Comparison of ENCODE assay signal across 19 cellular contexts in genomic region chr9:93298498-93299417, GRCh38.
DNase-seq lines count a peak whose midpoint lies in the region; ATAC-seq and TF ChIP-seq lines count a peak whose summit lies in the region.
"Had no signal": no experiment of that assay in that cellular context is flagged by ENCODE, and none has a peak within 500 bp of the region (broad histone marks: within the 10 kb centered on the region; RNA-seq: fewer than 3 reads in every experiment).

No MANE protein-coding gene starts in this region.

- no peaks in the 10 kb centered on the region for H3K9me1 ChIP-seq in IMR-90 (ENCODE audit: insufficient read depth, low read length)

- H3K4ac ChIP-seq in IMR-90 (ENCODE audit: low read depth, low read length): no peak overlapping the region

- H3K9me3 Mint-ChIP-seq in glutamatergic neuron (ENCODE audit: unreplicated experiment): peaks cover 26% of the 10 kb centered on the region
- H3K9me3 Mint-ChIP-seq: activated naive CD4-positive, alpha-beta T cell treated with anti-CD3 and anti-CD28 coated beads, Interleukin-2, amount 50 U/mL, for 24 hours; memory B cell; T-helper 1 cell treated with Interleukin-12 subunit alpha and Interleukin-12 subunit beta and Interleukin-4 antibody, amounts not matched to agents 30 μg/mL and 1 μg/mL, for 36 hours had no signal

- no peaks in the 10 kb centered on the region for H3K9me3 ChIP-seq in IMR-90 (ENCODE audit: control insufficient read depth, insufficient read depth, low read length)
- no peaks in the 10 kb centered on the region for H3K9me3 ChIP-seq in sigmoid colon
- H3K9me3 ChIP-seq: body of pancreas had no signal

- no peak for TF ChIP-seq CTCF in IMR-90 (conservative IDR thresholded peaks at IDR 0.05; ENCODE audit: low read depth, low read length)
- TF ChIP-seq CTCF in glutamatergic neuron (IDR thresholded peaks at IDR 0.05; ENCODE audit: partially characterized antibody, unreplicated experiment): no peak
- TF ChIP-seq CTCF in sigmoid colon (IDR thresholded peaks at IDR 0.05): no peak

- H4K91ac ChIP-seq in IMR-90 (ENCODE audit: insufficient read depth, low read depth, low read length): no peak overlapping the region

- no peak overlapping the region for H3K23ac ChIP-seq in IMR-90 (ENCODE audit: low read depth, low read length)

- CTCF ChIA-PET in IMR-90 (lab: Yijun Ruan, JAX): no interaction called here

- no peaks in the 10 kb centered on the region for H3K36me3 Mint-ChIP-seq in glutamatergic neuron (ENCODE audit: unreplicated experiment)
- H3K36me3 Mint-ChIP-seq: activated naive CD4-positive, alpha-beta T cell treated with anti-CD3 and anti-CD28 coated beads, Interleukin-2, amount 50 U/mL, for 24 hours; CD4-positive, CD25-positive, alpha-beta regulatory T cell had no signal

- peak overlapping the region; percentile 32 for H2AFZ ChIP-seq in IMR-90 (replicated peaks; ENCODE audit: low read length, poor library complexity)

- BruUV-seq in IMR-90 (replicated peaks; lab: Mats Ljungman, UMichigan): no TSS peak

- no peak for ATAC-seq in IMR-90 (ENCODE audit: low read depth)
- ATAC-seq: activated CD4-positive, CD25-positive, alpha-beta regulatory T cell treated with anti-CD3 and anti-CD28 coated beads, Interleukin-2, amount 50 U/mL, for 24 hours; body of pancreas had no signal

- no peak overlapping the region for H2BK15ac ChIP-seq in IMR-90 (ENCODE audit: low read depth, low read length)

- WGBS in IMR-90 (ENCODE audit: extremely low coverage in 2 of 2, insufficient read length in 1 of 2), 2 experiments: 47% methylated on average over 19 of the region's 26 CpGs; no CpG with 5 or more reads in 1 of the 2 experiments
- 47 to 78% methylated on average over 26 of the region's 26 CpGs for WGBS in sigmoid colon, 2 donors

- no peak overlapping the region for H3K14ac ChIP-seq in IMR-90 (replicated peaks; ENCODE audit: low read depth, low read length)

- TF ChIP-seq POLR2A in IMR-90 (IDR thresholded peaks at IDR 0.05; ENCODE audit: low read depth, low read length): no peak
- no peak for TF ChIP-seq POLR2A in sigmoid colon (IDR thresholded peaks at IDR 0.05)

- H2AK5ac ChIP-seq in IMR-90 (ENCODE audit: low read depth, low read length): no peak overlapping the region

- no peak overlapping the region for H2BK20ac ChIP-seq in IMR-90 (ENCODE audit: low read depth, low read length)

- in situ Hi-C loops in IMR-90 (cut with MboI; ENCODE audit: low sequenced_read_pairs): no loop called here

- no peak overlapping the region for H3K18ac ChIP-seq in IMR-90 (ENCODE audit: low read depth, low read length)

- peaks cover 9% of the 10 kb centered on the region for H3K27me3 Mint-ChIP-seq in glutamatergic neuron (ENCODE audit: unreplicated experiment)
- H3K27me3 Mint-ChIP-seq: activated naive CD4-positive, alpha-beta T cell treated with anti-CD3 and anti-CD28 coated beads, Interleukin-2, amount 50 U/mL, for 24 hours; CD4-positive, CD25-positive, alpha-beta regulatory T cell had no signal

- DNase-seq in DMS 273 (lab: John Stamatoyannopoulos, UW; ENCODE audit: unreplicated experiment) (peak; percentile 51), DMS 273 treated with DMSO at 0.1 percent for 48 hours (lab: John Stamatoyannopoulos, UW) (no peak), IMR-90 (no peak), glutamatergic neuron (no peak), sigmoid colon (peak; percentile 52), NCI-H1694 treated with DMSO at 0.1 percent for 48 hours (lab: John Stamatoyannopoulos, UW) (no peak), NCI-H345 treated with DMSO at 0.1 percent for 48 hours (lab: John Stamatoyannopoulos, UW; ENCODE audit: unreplicated experiment) (no peak)
- no peak for DNase-seq in activated CD4-positive, alpha-beta T cell treated with anti-CD3 and anti-CD28 coated beads, Interleukin-2, amount 50 U/mL, for 1 hour
- DNase-seq: CD4-positive, CD25-positive, alpha-beta regulatory T cell; GOT3; MM.1S; NCI-H526; stimulated activated CD4-positive, alpha-beta T cell treated with anti-CD3 and anti-CD28 coated beads, Interleukin-2, amount 100 ng/mL, for 48 hours had no signal

- H3K36me3 ChIP-seq in IMR-90 (ENCODE audit: control insufficient read depth, insufficient read depth, low read length) (no peaks in the 10 kb centered on the region), sigmoid colon (peaks cover 0 to 20% (median 11%) of the 10 kb centered on the region in 4 donors)

- H2BK5ac ChIP-seq in IMR-90 (ENCODE audit: low read depth, low read length, poor library complexity, severe bottlenecking): no peak overlapping the region

- H3K4me1 ChIP-seq in IMR-90 (ENCODE audit: control insufficient read depth, insufficient read depth, low read length): no peaks in the 10 kb centered on the region
- peaks cover 0 to 5% (median 2%) of the 10 kb centered on the region in 4 donors for H3K4me1 ChIP-seq in sigmoid colon

- H3K4me1 Mint-ChIP-seq in glutamatergic neuron (ENCODE audit: low read depth, unreplicated experiment): peaks cover 24% of the 10 kb centered on the region

- H3K27ac ChIP-seq in IMR-90 (ENCODE audit: insufficient read depth, low read length): no peak overlapping the region
- no peak overlapping the region for H3K27ac ChIP-seq in sigmoid colon
- H3K27ac ChIP-seq: 22Rv1 had no signal

- peak overlapping the region; percentile 75 for H3K27ac Mint-ChIP-seq in glutamatergic neuron (ENCODE audit: unreplicated experiment)
- H3K27ac Mint-ChIP-seq: activated naive CD4-positive, alpha-beta T cell treated with anti-CD3 and anti-CD28 coated beads, Interleukin-2, amount 50 U/mL, for 24 hours; memory B cell; T-helper 1 cell treated with Interleukin-12 subunit alpha and Interleukin-12 subunit beta and Interleukin-4 antibody, amounts not matched to agents 30 μg/mL and 1 μg/mL, for 36 hours had no signal

- TF ChIP-seq EP300 in sigmoid colon (IDR thresholded peaks at IDR 0.05): no peak

- dilution Hi-C loops in IMR-90 (cut with HindIII; ENCODE audit: low sequenced_read_pairs, unreplicated experiment): no loop called here

- H4K20me1 ChIP-seq in IMR-90 (ENCODE audit: insufficient read depth, low read length): no peaks in the 10 kb centered on the region

- no peak overlapping the region for H4K8ac ChIP-seq in IMR-90 (ENCODE audit: low read depth in 2 of 2, low read length in 2 of 2)

- TF ChIP-seq RAD21 in IMR-90 (IDR thresholded peaks at IDR 0.05; ENCODE audit: low read length): no peak

- no peak overlapping the region for H3K4me3 Mint-ChIP-seq in glutamatergic neuron (ENCODE audit: unreplicated experiment)
- H3K4me3 Mint-ChIP-seq: activated naive CD4-positive, alpha-beta T cell treated with anti-CD3 and anti-CD28 coated beads, Interleukin-2, amount 50 U/mL, for 24 hours; CD4-positive, CD25-positive, alpha-beta regulatory T cell; memory B cell; T-helper 1 cell treated with Interleukin-12 subunit alpha and Interleukin-12 subunit beta and Interleukin-4 antibody, amounts not matched to agents 30 μg/mL and 1 μg/mL, for 36 hours had no signal

- peak overlapping the region; percentile 50 for H2AK9ac ChIP-seq in IMR-90 (replicated peaks; ENCODE audit: low read depth, low read length, poor library complexity)

- intact Hi-C loops in IMR-90 (cut with micrococcal nuclease) (no loop called here), sigmoid colon (cut with DNase I) (no loop called here)

- no peak overlapping the region for H4K5ac ChIP-seq in IMR-90 (ENCODE audit: low read depth, low read length)

- no peak overlapping the region for H3K4me3 ChIP-seq in IMR-90 (ENCODE audit: insufficient read depth, low read depth, low read length)
- H3K4me3 ChIP-seq in sigmoid colon: no peak overlapping the region
- H3K4me3 ChIP-seq: body of pancreas had no signal

- H3K27me3 ChIP-seq in IMR-90 (ENCODE audit: control insufficient read depth, insufficient read depth, low read length) (peaks cover 9% of the 10 kb centered on the region; the same call in 1 of the 2 replicates), sigmoid colon (no peaks in the 10 kb centered on the region)
- H3K27me3 ChIP-seq: body of pancreas had no signal

- H3K9ac ChIP-seq in IMR-90 (ENCODE audit: low read depth, low read length): no peak overlapping the region

- H2BK120ac ChIP-seq in IMR-90 (ENCODE audit: low read depth, low read length): no peak overlapping the region

- POLR2A ChIA-PET in IMR-90 (lab: Charles Lee; ENCODE audit: unreplicated experiment): no interaction called here

- no peak overlapping the region for H3K4me2 ChIP-seq in IMR-90 (ENCODE audit: low read depth, low read length)

- no peaks in the 10 kb centered on the region for H3K79me1 ChIP-seq in IMR-90 (ENCODE audit: low read depth in 1 of 2, low read length in 2 of 2)

- no peak overlapping the region for H3K56ac ChIP-seq in IMR-90 (ENCODE audit: extremely low read depth, insufficient read depth, low read length)

TF ChIP-seq in IMR-90, 13 proteins besides CTCF, POLR2A, EP300 and RAD21:
- TF ChIP-seq NFE2L2 (IDR thresholded peaks at IDR 0.05; ENCODE audit: low read depth, low read length): no peak
TF ChIP-seq in IMR-90: peak in this region for 0.

Comparison
In these comparisons a context has a peak if more than half of its experiments do, and no peak if none do; other contexts are left out.
1. DNase-seq: peak in DMS 273 (single experiment) and sigmoid colon (single experiment); none in DMS 273 treated with DMSO at 0.1 percent for 48 hours (single experiment), IMR-90 (single experiment), glutamatergic neuron (single experiment), NCI-H1694 treated with DMSO at 0.1 percent for 48 hours (single experiment), NCI-H345 treated with DMSO at 0.1 percent for 48 hours (single experiment) and activated CD4-positive, alpha-beta T cell treated with anti-CD3 and anti-CD28 coated beads, Interleukin-2, amount 50 U/mL, for 1 hour (single experiment).